1 cellular context compared by ENCODE assay signal in genomic region chr2:218294430-218294999, GRCh38.
TF ChIP-seq lines count a peak whose summit lies in the region.

No MANE protein-coding gene starts in this region.

TF ChIP-seq in neural cell, 6 proteins besides CTCF, POLR2A, EP300 and RAD21 (continued from another document):
- no peak for TF ChIP-seq MXI1 (conservative IDR thresholded peaks at IDR 0.05; ENCODE audit: poor library complexity, severe bottlenecking)
- no peak for TF ChIP-seq EZH2 (IDR thresholded peaks at IDR 0.05; ENCODE audit: borderline replicate concordance, insufficient read depth, low read length, poor library complexity, severe bottlenecking)
